In the genomic region with DNA sequence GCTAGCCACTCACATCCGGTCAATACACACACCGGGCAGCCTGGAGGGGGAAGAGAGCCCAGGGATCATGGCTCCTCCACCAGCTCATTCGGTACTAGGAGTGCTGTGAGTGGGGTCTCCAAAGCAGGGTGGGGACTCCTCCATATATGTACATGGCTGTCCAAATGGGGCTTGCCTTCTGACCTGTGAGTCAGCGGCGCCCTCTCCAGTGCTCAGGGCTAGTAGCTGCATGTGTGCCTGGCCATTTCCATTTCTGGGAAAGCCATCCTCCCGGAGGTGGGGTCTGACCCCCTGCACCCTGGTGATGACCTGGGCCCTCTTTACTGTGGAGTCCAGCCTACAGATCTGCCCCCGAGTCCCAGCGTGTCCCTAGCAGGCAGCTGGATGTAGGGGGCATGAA, we compare ENCODE assay signal across 21 cellular contexts.
"Had no signal": no experiment of that assay in that cellular context is flagged by ENCODE, and none has a peak within 500 bp of the region (broad histone marks: within the 10 kb centered on the region; RNA-seq: fewer than 3 reads in every experiment).

No MANE protein-coding gene starts in this region.

- H3K9me3 ChIP-seq: esophagus squamous epithelium, heart left ventricle, neutrophil, psoas muscle, spleen, tibial artery, upper lobe of left lung, uterus had no signal

- H3K27me3 ChIP-seq: heart left ventricle, neutrophil, upper lobe of left lung, uterus had no signal

- H3K36me3 ChIP-seq: esophagus squamous epithelium, heart left ventricle, neutrophil, spleen, tibial artery, upper lobe of left lung, uterus had no signal

- FAIRE-seq: islet of Langerhans had no signal

- H3K4me1 ChIP-seq: psoas muscle, tibial artery, uterus had no signal

- H3K27ac ChIP-seq: esophagus squamous epithelium, heart left ventricle, neutrophil, psoas muscle, spleen, tibial artery, upper lobe of left lung, uterus had no signal

- H3K4me3 ChIP-seq: esophagus squamous epithelium, heart left ventricle, psoas muscle, spleen, tibial artery, upper lobe of left lung, uterus had no signal

- ATAC-seq: effector memory CD8-positive, alpha-beta T cell; heart left ventricle; psoas muscle; sciatic nerve; stimulated activated memory B cell treated with anti-CD40 and anti-IgM and Interleukin-4, amounts not matched to agents 10 μg/mL and 1 μg/mL and 100 μg/mL, for 72 hours had no signal

- DNase-seq: effector memory CD8-positive, alpha-beta T cell; esophagus squamous epithelium; foreskin fibroblast; heart left ventricle; hypothalamus; kidney glomerular epithelial cell; mesendoderm; naive B cell; psoas muscle; retina; spleen; stimulated activated CD4-positive, alpha-beta T cell treated with anti-CD3 and anti-CD28 coated beads, Interleukin-15, amount 100 ng/mL, for 24 hours; stimulated activated CD4-positive, alpha-beta T cell treated with anti-CD3 and anti-CD28 coated beads, Interleukin-1b, Interleukin-23, amount 100 ng/mL, for 48 hours; stimulated activated CD4-positive, alpha-beta T cell treated with anti-CD3 and anti-CD28 coated beads, Interleukin-4, amount 100 ng/mL, for 24 hours; tibial artery; upper lobe of left lung; uterus had no signal
